9 cellular contexts compared by ENCODE assay signal in genomic region chr1:7395251-7395650, GRCh38.
"Had no signal": no experiment of that assay in that cellular context is flagged by ENCODE, and none has a peak within 500 bp of the region (broad histone marks: within the 10 kb centered on the region; RNA-seq: fewer than 3 reads in every experiment).

No MANE protein-coding gene starts in this region.

- H3K9me3 ChIP-seq: HAP-1 had no signal

- H3K36me3 ChIP-seq: HAP-1 had no signal

- ATAC-seq: GM23338, HepG2 had no signal

- H3K27ac ChIP-seq: HL-60, KMS-11 had no signal

- H2AFZ ChIP-seq: GM23338 had no signal

- FAIRE-seq: HepG2 had no signal

- H3K9ac ChIP-seq: KMS-11 had no signal

- H3K4me1 ChIP-seq: HAP-1 had no signal

- H3K4me2 ChIP-seq: GM23338, KMS-11 had no signal

- H3K4me3 ChIP-seq: GM23338, HAP-1 had no signal

- DNase-seq: H7, HFFc6, Karpas-422, KBM-7 had no signal
